In the genomic region with DNA sequence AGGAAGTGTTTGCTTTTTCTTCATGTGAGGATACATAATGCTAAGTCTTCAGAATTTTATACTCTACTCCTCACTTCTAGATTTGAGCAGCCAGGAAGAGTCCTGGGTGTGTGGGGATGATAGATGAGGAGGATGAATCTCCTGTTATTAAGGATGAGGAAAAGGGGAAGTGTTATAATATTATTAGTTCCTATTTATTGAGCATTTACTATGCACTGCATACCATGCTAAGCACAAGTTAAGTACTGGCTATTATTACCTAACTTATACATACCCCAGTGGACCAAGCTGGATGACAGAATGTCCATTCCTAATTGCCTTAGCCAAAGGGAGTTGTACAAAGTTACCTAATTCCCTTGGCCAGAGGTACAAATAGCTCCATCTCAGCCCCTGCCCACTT, we compare ENCODE assay signal across 1 cellular context.
TF ChIP-seq lines count a peak whose summit lies in the region.

No MANE protein-coding gene starts in this region.

TF ChIP-seq in GM23338, 12 proteins besides CTCF, POLR2A, EP300 and RAD21 (continued from another document):
- no peak for TF ChIP-seq ZNF462 (CRISPR knock-in tag; IDR thresholded peaks at IDR 0.05)
- TF ChIP-seq EZH2 (IDR thresholded peaks at IDR 0.05; ENCODE audit: low read depth, unreplicated experiment) = no peak
- TF ChIP-seq ZNF331 (CRISPR knock-in tag; IDR thresholded peaks at IDR 0.05; ENCODE audit: low read depth) = no peak
- TF ChIP-seq NANOG (IDR thresholded peaks at IDR 0.05; ENCODE audit: borderline replicate concordance) = no peak
- TF ChIP-seq, protein P1, sequence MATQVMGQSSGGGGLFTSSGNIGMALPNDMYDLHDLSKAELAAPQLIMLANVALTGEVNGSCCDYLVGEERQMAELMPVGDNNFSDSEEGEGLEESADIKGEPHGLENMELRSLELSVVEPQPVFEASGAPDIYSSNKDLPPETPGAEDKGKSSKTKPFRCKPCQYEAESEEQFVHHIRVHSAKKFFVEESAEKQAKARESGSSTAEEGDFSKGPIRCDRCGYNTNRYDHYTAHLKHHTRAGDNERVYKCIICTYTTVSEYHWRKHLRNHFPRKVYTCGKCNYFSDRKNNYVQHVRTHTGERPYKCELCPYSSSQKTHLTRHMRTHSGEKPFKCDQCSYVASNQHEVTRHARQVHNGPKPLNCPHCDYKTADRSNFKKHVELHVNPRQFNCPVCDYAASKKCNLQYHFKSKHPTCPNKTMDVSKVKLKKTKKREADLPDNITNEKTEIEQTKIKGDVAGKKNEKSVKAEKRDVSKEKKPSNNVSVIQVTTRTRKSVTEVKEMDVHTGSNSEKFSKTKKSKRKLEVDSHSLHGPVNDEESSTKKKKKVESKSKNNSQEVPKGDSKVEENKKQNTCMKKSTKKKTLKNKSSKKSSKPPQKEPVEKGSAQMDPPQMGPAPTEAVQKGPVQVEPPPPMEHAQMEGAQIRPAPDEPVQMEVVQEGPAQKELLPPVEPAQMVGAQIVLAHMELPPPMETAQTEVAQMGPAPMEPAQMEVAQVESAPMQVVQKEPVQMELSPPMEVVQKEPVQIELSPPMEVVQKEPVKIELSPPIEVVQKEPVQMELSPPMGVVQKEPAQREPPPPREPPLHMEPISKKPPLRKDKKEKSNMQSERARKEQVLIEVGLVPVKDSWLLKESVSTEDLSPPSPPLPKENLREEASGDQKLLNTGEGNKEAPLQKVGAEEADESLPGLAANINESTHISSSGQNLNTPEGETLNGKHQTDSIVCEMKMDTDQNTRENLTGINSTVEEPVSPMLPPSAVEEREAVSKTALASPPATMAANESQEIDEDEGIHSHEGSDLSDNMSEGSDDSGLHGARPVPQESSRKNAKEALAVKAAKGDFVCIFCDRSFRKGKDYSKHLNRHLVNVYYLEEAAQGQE (IDR thresholded peaks at IDR 0.05; ENCODE audit: unreplicated experiment) = no peak
- TF ChIP-seq CREB1 (CRISPR knock-in tag; IDR thresholded peaks at IDR 0.05; ENCODE audit: low read depth) = no peak
- no peak for TF ChIP-seq JUNB (IDR thresholded peaks at IDR 0.05; ENCODE audit: unreplicated experiment)
- no peak for TF ChIP-seq EZH2phosphoT487 (IDR thresholded peaks at IDR 0.05; ENCODE audit: unreplicated experiment)
- TF ChIP-seq, protein P2, sequence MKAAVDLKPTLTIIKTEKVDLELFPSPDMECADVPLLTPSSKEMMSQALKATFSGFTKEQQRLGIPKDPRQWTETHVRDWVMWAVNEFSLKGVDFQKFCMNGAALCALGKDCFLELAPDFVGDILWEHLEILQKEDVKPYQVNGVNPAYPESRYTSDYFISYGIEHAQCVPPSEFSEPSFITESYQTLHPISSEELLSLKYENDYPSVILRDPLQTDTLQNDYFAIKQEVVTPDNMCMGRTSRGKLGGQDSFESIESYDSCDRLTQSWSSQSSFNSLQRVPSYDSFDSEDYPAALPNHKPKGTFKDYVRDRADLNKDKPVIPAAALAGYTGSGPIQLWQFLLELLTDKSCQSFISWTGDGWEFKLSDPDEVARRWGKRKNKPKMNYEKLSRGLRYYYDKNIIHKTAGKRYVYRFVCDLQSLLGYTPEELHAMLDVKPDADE (IDR thresholded peaks at IDR 0.05) = no peak
- no peak for TF ChIP-seq ZNF114 (CRISPR knock-in tag; IDR thresholded peaks at IDR 0.05)
- no peak for TF ChIP-seq POLR2AphosphoS5 (IDR thresholded peaks at IDR 0.05; ENCODE audit: low read depth)
